ENCODE assay signal across 24 cellular contexts in the genomic region with DNA sequence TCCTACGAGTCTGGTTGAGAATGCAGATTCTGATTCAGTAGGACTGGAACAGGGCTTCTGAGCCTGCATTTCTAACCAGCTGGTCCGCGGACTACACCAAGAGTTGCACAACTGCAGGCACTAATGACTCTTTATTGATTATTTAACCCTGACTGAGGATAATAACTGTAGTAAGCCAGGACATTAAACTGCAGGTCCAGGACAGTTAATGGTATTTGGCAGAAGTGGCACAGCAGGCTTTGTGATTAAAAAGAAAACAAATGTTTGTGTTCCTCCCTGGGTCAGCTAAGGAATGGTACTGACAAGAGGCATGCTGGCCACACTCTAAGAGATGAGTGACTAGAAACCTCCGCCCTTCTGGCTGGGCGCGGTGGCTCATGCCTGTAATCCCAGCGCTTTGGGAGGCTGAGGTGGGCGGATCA. TPM values are rescaled to one million over a fixed set of nuclear protein-coding genes. Genes with fewer than 3 reads are reported as not detected.
A peak's percentile ranks its signal among the peaks of the same experiment; 100 is the strongest.
DNase-seq lines count a peak whose midpoint lies in the region; ATAC-seq, FAIRE-seq and TF ChIP-seq lines count a peak whose summit lies in the region.
"Had no signal": no experiment of that assay in that cellular context is flagged by ENCODE, and none has a peak within 500 bp of the region (broad histone marks: within the 10 kb centered on the region; RNA-seq: fewer than 3 reads in every experiment).

No MANE protein-coding gene starts in this region.

- no TSS peak for BruUV-seq in HepG2 (replicated peaks; lab: Mats Ljungman, UMichigan)

- intact Hi-C loops in Right ventricle myocardium superior (cut with DNase I): no loop called here
- intact Hi-C loops in right cardiac atrium (cut with DNase I): no loop called here
- intact Hi-C loops in HepG2 (cut with micrococcal nuclease; ENCODE audit: unreplicated experiment): no loop called here
- intact Hi-C loops in colonic mucosa (cut with DNase I): no loop called here

- CTCF ChIA-PET in HepG2 (lab: Yijun Ruan, JAX; ENCODE audit: low intra/inter-chr PET ratio, low total read pairs): no interaction called here

- H3K27ac ChIP-seq in right cardiac atrium (ENCODE audit: low read length): no peak overlapping the region
- H3K27ac ChIP-seq in HepG2 (ENCODE audit: extremely low read length, insufficient read depth, low read length): no peak overlapping the region
- H3K27ac ChIP-seq in small intestine (ENCODE audit: low read depth in 1 of 2, low read length in 1 of 2): no peak overlapping the region
- no peak overlapping the region for H3K27ac ChIP-seq in colonic mucosa

- POLR2A ChIA-PET in HepG2 (lab: Yijun Ruan, JAX): interaction anchor here (0.8 kb wide), 1 partner anchor 10 kb away, joined by 3 read pairs; no protein-coding TSS in a partner anchor

- no peaks in the 10 kb centered on the region for H3K79me2 ChIP-seq in HepG2 (ENCODE audit: insufficient read depth, low read length)

- no peak overlapping the region for H3K4me3 ChIP-seq in right cardiac atrium (ENCODE audit: low read length)
- H3K4me3 ChIP-seq in HepG2 (replicated peaks in 1 of 3; ENCODE audit: insufficient read depth in 1 of 3, low read depth in 2 of 3, low read length in 3 of 3): no peak overlapping the region
- H3K4me3 ChIP-seq in small intestine (ENCODE audit: low read depth in 1 of 2, low read length in 2 of 2): no peak overlapping the region
- no peak overlapping the region for H3K4me3 ChIP-seq in colonic mucosa

- no peaks in the 10 kb centered on the region for H4K20me1 ChIP-seq in HepG2 (ENCODE audit: insufficient read depth, low read length)

- TF ChIP-seq EP300 in HepG2 (IDR thresholded peaks at IDR 0.05; ENCODE audit: low read depth in 2 of 2, low read length in 2 of 2): no peak
- TF ChIP-seq EP300 in HepG2 (CRISPR knock-in tag; IDR thresholded peaks at IDR 0.05; ENCODE audit: borderline replicate concordance): no peak

- FAIRE-seq in HepG2 (lab: Jason Lieb, UNC): no peak
- FAIRE-seq in small intestine (lab: Jason Lieb, UNC): no peak
- FAIRE-seq: A204.1, endothelial cell of umbilical vein, H1 had no signal

- in situ Hi-C loops in HepG2 (cut with HindIII; ENCODE audit: extremely low pct_ligation_motif_present, low pct_unique_long_range_greater_than_20kb): no loop called here

- DNase-seq in Right ventricle myocardium superior (no peak), right cardiac atrium (no peak), NCI-H2227 (lab: John Stamatoyannopoulos, UW; ENCODE audit: unreplicated experiment) (peak; percentile 63), HepG2 (ENCODE audit: low spot score) (peak; percentile 35), small intestine (peak; percentile 52), colonic mucosa (no peak), midbrain (lab: John Stamatoyannopoulos, UW) (no peak)
- DNase-seq in central memory CD4-positive, alpha-beta T cell: no peak
- DNase-seq: activated CD4-positive, alpha-beta memory T cell treated with anti-CD3 and anti-CD28 coated beads for 36 hours; activated CD4-positive, CD25-positive, alpha-beta regulatory T cell; activated gamma-delta T cell; dermis blood vessel endothelial cell; left colon; NCI-H524; RPMI8226; stimulated activated CD4-positive, alpha-beta T cell treated with anti-CD3 and anti-CD28 coated beads, Interleukin-4, amount 100 ng/mL, for 1 hour; stimulated activated naive CD4-positive, alpha-beta T cell had no signal

- H2AFZ ChIP-seq in HepG2 (ENCODE audit: low read length): no peak overlapping the region

- TF ChIP-seq POLR2A in HepG2 (IDR thresholded peaks at IDR 0.05; ENCODE audit: insufficient read depth in 1 of 2, low read depth in 2 of 2, low read length in 2 of 2): no peak

- H3K4me1 ChIP-seq in right cardiac atrium (ENCODE audit: control insufficient read depth, insufficient read depth, low read length): peaks cover 3% of the 10 kb centered on the region
- H3K4me1 ChIP-seq in HepG2 (ENCODE audit: insufficient read depth, low read length): peaks cover 31% of the 10 kb centered on the region
- H3K4me1 ChIP-seq in small intestine (ENCODE audit: control insufficient read depth in 2 of 2, insufficient read depth in 1 of 2, low read depth in 1 of 2, low read length in 1 of 2): no peaks in the 10 kb centered on the region
- H3K4me1 ChIP-seq in colonic mucosa: no peaks in the 10 kb centered on the region

- H3K27me3 ChIP-seq in right cardiac atrium (ENCODE audit: control insufficient read depth, insufficient read depth): no peaks in the 10 kb centered on the region
- no peaks in the 10 kb centered on the region for H3K27me3 ChIP-seq in HepG2 (ENCODE audit: control insufficient read depth in 1 of 2, insufficient read depth in 2 of 2, low read length in 2 of 2)
- no peaks in the 10 kb centered on the region for H3K27me3 ChIP-seq in small intestine (ENCODE audit: control insufficient read depth in 2 of 2, insufficient read depth in 2 of 2, low read length in 2 of 2)
- no peaks in the 10 kb centered on the region for H3K27me3 ChIP-seq in colonic mucosa

- H3K9ac ChIP-seq in HepG2 (ENCODE audit: insufficient read depth, low read depth, low read length) (no peak overlapping the region), colonic mucosa (ENCODE audit: low read depth in 2 of 2, low read length in 2 of 2) (no peak overlapping the region)

- peak overlapping the region; percentile 16; the same call in 1 of the 2 replicates for H3K4me2 ChIP-seq in HepG2 (ENCODE audit: low read depth, low read length)

- no peak for TF ChIP-seq RAD21 in HepG2 (CRISPR knock-in tag; IDR thresholded peaks at IDR 0.05)

- H3K9me3 ChIP-seq in right cardiac atrium (ENCODE audit: control insufficient read depth, low read length): no peaks in the 10 kb centered on the region
- H3K9me3 ChIP-seq in HepG2 (ENCODE audit: low read length): no peaks in the 10 kb centered on the region
- no peaks in the 10 kb centered on the region for H3K9me3 ChIP-seq in small intestine (ENCODE audit: control insufficient read depth, low read depth)
- H3K9me3 ChIP-seq in colonic mucosa: no peaks in the 10 kb centered on the region

- ATAC-seq in Right ventricle myocardium superior (ENCODE audit: poor library complexity) (peak; percentile 40), right cardiac atrium (no peak), HepG2 (peak; percentile 87)
- ATAC-seq: left colon, SK-N-SH treated with all-trans-retinoic acid at 6 μM for 48 hours had no signal

- H3K36me3 ChIP-seq in HepG2 (replicated peaks in 1 of 2; ENCODE audit: control insufficient read depth in 1 of 2, insufficient read depth in 2 of 2, low read length in 2 of 2) (no peaks in the 10 kb centered on the region), small intestine (ENCODE audit: control insufficient read depth in 2 of 2, insufficient read depth in 2 of 2, low read length in 2 of 2) (no peaks in the 10 kb centered on the region), colonic mucosa (no peaks in the 10 kb centered on the region)

- 93% methylated on average over 8 of the region's 8 CpGs for WGBS in right cardiac atrium
- WGBS in HepG2 (ENCODE audit: low lambda C conversion rate): 51% methylated on average over 8 of the region's 8 CpGs
- WGBS in small intestine, 3 donors: 57 to 84% (median 74%) methylated on average over 8 of the region's 8 CpGs

- TF ChIP-seq CTCF in HepG2 (CRISPR knock-in tag; IDR thresholded peaks at IDR 0.05) (no peak), colonic mucosa (IDR thresholded peaks at IDR 0.05) (no peak)

TF ChIP-seq in HepG2, 621 proteins besides CTCF, POLR2A, EP300 and RAD21 (continues in another document):
- TF ChIP-seq GFI1 (CRISPR knock-in tag; IDR thresholded peaks at IDR 0.05; ENCODE audit: borderline replicate concordance): no peak
- TF ChIP-seq ZNF589 (CRISPR knock-in tag; conservative IDR thresholded peaks at IDR 0.05): no peak
- TF ChIP-seq KDM1A (CRISPR knock-in tag; IDR thresholded peaks at IDR 0.05): no peak
- TF ChIP-seq NR2C2 (CRISPR knock-in tag; IDR thresholded peaks at IDR 0.05; ENCODE audit: borderline replicate concordance): no peak
- TF ChIP-seq REL (CRISPR knock-in tag; conservative IDR thresholded peaks at IDR 0.05): no peak
- 0 out of 2 replicates have a peak, but pooled peaks have one; percentile 35 for TF ChIP-seq RARA (CRISPR knock-in tag; IDR thresholded peaks at IDR 0.05)
- no peak for TF ChIP-seq ZNF3 (CRISPR knock-in tag; IDR thresholded peaks at IDR 0.05)

RNA-seq across cellular contexts. Expression of a gene that starts 59.4 kb away (rescaled TPM):
- total RNA-seq in Right ventricle myocardium superior (216 TPM), right cardiac atrium (100 to 1,000 TPM; 145 to 271 (median 232) TPM), HepG2 (2016; rRNA removed; fragmentation: Illumina TruSeq; extraction: Trizol) (0.21 and 0.31 TPM in 2 replicates), colonic mucosa (under 1 TPM; 0.15 to 0.29 TPM)
- polyA plus RNA-seq in right cardiac atrium (48.0 TPM), HepG2 (2011; rRNA removed) (2.4 and 3.9 TPM in 2 replicates), small intestine (under 1 TPM in 2 of 3 donors, not detected in 1; 0.07 to 0.27 TPM)
- 0.09 and 0.10 TPM in 2 replicates for total RNA-seq in HepG2 (2016; cell fraction: cytosol; rRNA removed; fragmentation: Illumina TruSeq; extraction: Trizol; ENCODE audit: low read depth)
- total RNA-seq in HepG2 (2016; cell fraction: insoluble cytoplasmic fraction; rRNA removed; fragmentation: Illumina TruSeq; extraction: Trizol): 0.21 and 0.24 TPM in 2 replicates
- total RNA-seq in HepG2 (2016; cell fraction: membrane; rRNA removed; fragmentation: Illumina TruSeq; extraction: Trizol): 0.06 and 0.07 TPM in 2 replicates
- total RNA-seq in HepG2 (2016; cell fraction: nucleus; rRNA removed; fragmentation: Illumina TruSeq; extraction: Trizol): 0.75 and 1.1 TPM in 2 replicates
- 1.0 and 1.5 TPM in 2 replicates for polyA plus RNA-seq in HepG2 (2011; cell fraction: cytosol; rRNA removed)
- polyA plus RNA-seq in HepG2 (2011; cell fraction: nucleus; rRNA removed): 9.1 and 12.8 TPM in 2 replicates
- 5.6 and 9.2 TPM in 2 replicates for polyA plus RNA-seq in HepG2 (2012)
- polyA plus RNA-seq in HepG2 (2016; cell fraction: cytosol; fragmentation: Illumina TruSeq; extraction: Trizol; ENCODE audit: low read depth): 0.05 and 0.07 TPM in 2 replicates
- polyA plus RNA-seq in HepG2 (2016; cell fraction: insoluble cytoplasmic fraction; fragmentation: Illumina TruSeq; extraction: Trizol; ENCODE audit: low read depth): 0.13 and 0.22 TPM in 2 replicates
- 0.09 and 0.14 TPM in 2 replicates for polyA plus RNA-seq in HepG2 (2016; cell fraction: membrane; fragmentation: Illumina TruSeq; extraction: Trizol; ENCODE audit: low read depth)
- polyA plus RNA-seq in HepG2 (2016; cell fraction: nucleus; fragmentation: Illumina TruSeq; extraction: Trizol; ENCODE audit: insufficient read depth, low read depth): 0.51 and 1.2 TPM in 2 replicates
- polyA minus RNA-seq in HepG2 (2011; rRNA and poly(A)+ RNA removed; ENCODE audit: low replicate concordance): 0.21 and 2.9 TPM in 2 replicates
- polyA minus RNA-seq in HepG2 (2011; cell fraction: cytosol; rRNA and poly(A)+ RNA removed): 1.4 and 2.6 TPM in 2 replicates
- 24.1 and 33.8 TPM in 2 replicates for polyA minus RNA-seq in HepG2 (2011; cell fraction: nucleus; rRNA and poly(A)+ RNA removed)
- total RNA-seq: endothelial cell of umbilical vein; T-helper 2 cell treated with Interferon-gamma antibody and Interleukin-4, amounts not matched to agents 100 ng/mL and 5 ng/mL, for 36 hours had no signal
- polyA plus RNA-seq: endothelial cell of umbilical vein, IgD-negative memory B cell, neural cell had no signal

Comparison
In these comparisons a context has a peak if more than half of its experiments do, and no peak if none do; other contexts are left out.
1. ATAC-seq: peak in Right ventricle myocardium superior (single experiment) and HepG2 (single experiment); none in right cardiac atrium (0 of 2).
2. DNase-seq: peak in NCI-H2227 (single experiment), HepG2 (single experiment) and small intestine (single experiment); none in Right ventricle myocardium superior (single experiment), right cardiac atrium (0 of 3), colonic mucosa (single experiment), central memory CD4-positive, alpha-beta T cell (single experiment) and midbrain (single experiment).
3. RNA of a gene that starts 59.4 kb away (total RNA-seq): 145 to 271 TPM in right cardiac atrium and 216 TPM in Right ventricle myocardium superior (single experiment); 0.06 to 1.1 TPM in HepG2 and 0.15 to 0.29 TPM in colonic mucosa; every median in the first group is over 10 times any median in the second.